12 cellular contexts compared by ENCODE assay signal in genomic region chr2:37244017-37244416, GRCh38. TPM values are rescaled to one million over a fixed set of nuclear protein-coding genes. Genes with fewer than 3 reads are reported as not detected.
DNase-seq lines count a peak whose midpoint lies in the region; ATAC-seq lines count a peak whose summit lies in the region.
"Had no signal": no experiment of that assay in that cellular context is flagged by ENCODE, and none has a peak within 500 bp of the region (broad histone marks: within the 10 kb centered on the region; RNA-seq: fewer than 3 reads in every experiment).

No MANE protein-coding gene starts in this region.

- no peak for DNase-seq in activated CD4-positive, alpha-beta memory T cell treated with anti-CD3 and anti-CD28 coated beads for 36 hours
- DNase-seq in activated CD4-positive, alpha-beta memory T cell treated with anti-CD3 and anti-CD28 coated beads, Interleukin-2, amount 10 ng/mL, durations not matched to agents 7 days and 5 days = no peak
- DNase-seq in dermis blood vessel endothelial cell = peak; percentile 6
- DNase-seq in stimulated activated CD4-positive, alpha-beta T cell treated with anti-CD3 and anti-CD28 coated beads, Interleukin-1b, Interleukin-23, amount 100 ng/mL, for 48 hours = no peak
- DNase-seq in NCI-H524 treated with DMSO at 0.1 percent for 48 hours (lab: John Stamatoyannopoulos, UW) = no peak
- DNase-seq in naive thymus-derived CD8-positive, alpha-beta T cell = no peak
- DNase-seq: NCI-H510A had no signal

- H3K27me3 Mint-ChIP-seq in activated CD4-positive, alpha-beta memory T cell treated with anti-CD3 and anti-CD28 coated beads for 36 hours = no peaks in the 10 kb centered on the region
- H3K27me3 Mint-ChIP-seq in activated CD4-positive, alpha-beta memory T cell treated with anti-CD3 and anti-CD28 coated beads, Interleukin-2, amount 10 ng/mL, durations not matched to agents 7 days and 5 days = no peaks in the 10 kb centered on the region
- no peaks in the 10 kb centered on the region for H3K27me3 Mint-ChIP-seq in naive thymus-derived CD8-positive, alpha-beta T cell

- ATAC-seq in GM19467 (IDR thresholded peaks at IDR 0.05; ENCODE audit: unreplicated experiment) = peak; percentile 81
- ATAC-seq in HG03025 (IDR thresholded peaks at IDR 0.05; ENCODE audit: low FRiP score, unreplicated experiment) = peak; percentile 69
- ATAC-seq in naive thymus-derived CD8-positive, alpha-beta T cell = no peak
- ATAC-seq: SK-N-SH treated with all-trans-retinoic acid at 6 μM for 48 hours had no signal

- CTCF ChIA-PET in activated CD4-positive, alpha-beta memory T cell treated with anti-CD3 and anti-CD28 coated beads for 36 hours (lab: Charles Lee) = no interaction called here
- CTCF ChIA-PET in activated CD4-positive, alpha-beta memory T cell treated with anti-CD3 and anti-CD28 coated beads, Interleukin-2, amount 10 ng/mL, durations not matched to agents 7 days and 5 days (lab: Charles Lee) = interaction anchor here (1.3 to 1.4 kb wide), 3 partner anchors 12 to 76 kb away, joined by 3 to 4 read pairs (median 3); partner anchors contain the start of genes CEBPZ and NDUFAF7

- H3K4me3 Mint-ChIP-seq in activated CD4-positive, alpha-beta memory T cell treated with anti-CD3 and anti-CD28 coated beads for 36 hours = no peak overlapping the region
- no peak overlapping the region for H3K4me3 Mint-ChIP-seq in activated CD4-positive, alpha-beta memory T cell treated with anti-CD3 and anti-CD28 coated beads, Interleukin-2, amount 10 ng/mL, durations not matched to agents 7 days and 5 days
- H3K4me3 Mint-ChIP-seq in naive thymus-derived CD8-positive, alpha-beta T cell = no peak overlapping the region

- POLR2A ChIA-PET in activated CD4-positive, alpha-beta memory T cell treated with anti-CD3 and anti-CD28 coated beads for 36 hours (lab: Charles Lee) = interaction anchor here (2.2 kb wide), 1 partner anchor 12 kb away, joined by 14 read pairs; the partner anchor contains the start of genes CEBPZ and NDUFAF7
- POLR2A ChIA-PET in activated CD4-positive, alpha-beta memory T cell treated with anti-CD3 and anti-CD28 coated beads, Interleukin-2, amount 10 ng/mL, durations not matched to agents 7 days and 5 days (lab: Charles Lee) = interaction anchor here (1.6 to 2.1 kb wide), 2 partner anchors 12 to 20 kb away, joined by 3 to 14 read pairs; partner anchors contain the start of genes CEBPZ and NDUFAF7
- POLR2A ChIA-PET in naive thymus-derived CD8-positive, alpha-beta T cell (lab: Charles Lee) = no interaction called here

- H3K27ac Mint-ChIP-seq in activated CD4-positive, alpha-beta memory T cell treated with anti-CD3 and anti-CD28 coated beads for 36 hours = peak overlapping the region; percentile 14
- no peak overlapping the region for H3K27ac Mint-ChIP-seq in activated CD4-positive, alpha-beta memory T cell treated with anti-CD3 and anti-CD28 coated beads, Interleukin-2, amount 10 ng/mL, durations not matched to agents 7 days and 5 days
- peak overlapping the region in 4 of 10 donors; percentile 15 to 22 (median 19) for H3K27ac Mint-ChIP-seq in naive thymus-derived CD8-positive, alpha-beta T cell

- peaks cover 52% of the 10 kb centered on the region for H3K36me3 Mint-ChIP-seq in activated CD4-positive, alpha-beta memory T cell treated with anti-CD3 and anti-CD28 coated beads for 36 hours
- peaks cover 73% of the 10 kb centered on the region for H3K36me3 Mint-ChIP-seq in activated CD4-positive, alpha-beta memory T cell treated with anti-CD3 and anti-CD28 coated beads, Interleukin-2, amount 10 ng/mL, durations not matched to agents 7 days and 5 days (ENCODE audit: low read depth)
- peaks cover 0 to 85% (median 19%) of the 10 kb centered on the region in 3 donors for H3K36me3 Mint-ChIP-seq in naive thymus-derived CD8-positive, alpha-beta T cell

- H3K4me1 Mint-ChIP-seq in activated CD4-positive, alpha-beta memory T cell treated with anti-CD3 and anti-CD28 coated beads for 36 hours (ENCODE audit: low read depth) = peaks cover 24% of the 10 kb centered on the region
- peaks cover 19% of the 10 kb centered on the region for H3K4me1 Mint-ChIP-seq in activated CD4-positive, alpha-beta memory T cell treated with anti-CD3 and anti-CD28 coated beads, Interleukin-2, amount 10 ng/mL, durations not matched to agents 7 days and 5 days
- peaks cover 0 to 2% (median 0%) of the 10 kb centered on the region in 4 donors for H3K4me1 Mint-ChIP-seq in naive thymus-derived CD8-positive, alpha-beta T cell

- intact Hi-C loops in activated CD4-positive, alpha-beta memory T cell treated with anti-CD3 and anti-CD28 coated beads for 36 hours (cut with micrococcal nuclease) = loop anchor here (1.0 to 2.0 kb wide), 3 partner anchors 13 to 132 kb away; partner anchors contain the start of genes CEBPZ and NDUFAF7

- H3K9me3 Mint-ChIP-seq in activated CD4-positive, alpha-beta memory T cell treated with anti-CD3 and anti-CD28 coated beads for 36 hours = peaks cover 3% of the 10 kb centered on the region
- H3K9me3 Mint-ChIP-seq in activated CD4-positive, alpha-beta memory T cell treated with anti-CD3 and anti-CD28 coated beads, Interleukin-2, amount 10 ng/mL, durations not matched to agents 7 days and 5 days = peaks cover 2% of the 10 kb centered on the region
- H3K9me3 Mint-ChIP-seq in naive thymus-derived CD8-positive, alpha-beta T cell = no peaks in the 10 kb centered on the region

RNA-seq across cellular contexts. Expression of gene NDUFAF7, which starts 12.6 kb away (rescaled TPM):
- total RNA-seq in activated CD4-positive, alpha-beta memory T cell treated with anti-CD3 and anti-CD28 coated beads for 36 hours = 10 to 100 TPM; 22.8 to 23.0 TPM
- 10 to 100 TPM; 17.7 to 19.4 TPM for total RNA-seq in activated CD4-positive, alpha-beta memory T cell treated with anti-CD3 and anti-CD28 coated beads, Interleukin-2, amount 10 ng/mL, durations not matched to agents 7 days and 5 days
- total RNA-seq in dermis blood vessel endothelial cell = 11.3 and 15.7 TPM in 2 replicates
- 10 to 100 TPM; 32.4 to 35.2 TPM for total RNA-seq in naive thymus-derived CD8-positive, alpha-beta T cell
- 1 to 10 TPM; 5.7 to 9.5 (median 8.4) TPM for polyA plus RNA-seq in naive thymus-derived CD8-positive, alpha-beta T cell

RNA-seq across cellular contexts. Expression of gene CEBPZ, which starts 12.6 kb away (rescaled TPM):
- 10 to 100 TPM; 62.3 to 74.6 TPM for total RNA-seq in activated CD4-positive, alpha-beta memory T cell treated with anti-CD3 and anti-CD28 coated beads for 36 hours
- total RNA-seq in activated CD4-positive, alpha-beta memory T cell treated with anti-CD3 and anti-CD28 coated beads, Interleukin-2, amount 10 ng/mL, durations not matched to agents 7 days and 5 days = 10 to 100 TPM; 42.7 to 43.7 TPM
- total RNA-seq in dermis blood vessel endothelial cell = 56.0 and 63.5 TPM in 2 replicates
- 10 to 100 TPM; 88.4 to 98.5 TPM for total RNA-seq in naive thymus-derived CD8-positive, alpha-beta T cell
- 10 to 100 TPM; 24.3 to 37.8 (median 25.7) TPM for polyA plus RNA-seq in naive thymus-derived CD8-positive, alpha-beta T cell

RNA-seq across cellular contexts. Expression of gene CEBPZOS, which starts 47.7 kb away (rescaled TPM):
- total RNA-seq in activated CD4-positive, alpha-beta memory T cell treated with anti-CD3 and anti-CD28 coated beads for 36 hours = 10 to 100 TPM; 29.3 to 33.2 TPM
- total RNA-seq in activated CD4-positive, alpha-beta memory T cell treated with anti-CD3 and anti-CD28 coated beads, Interleukin-2, amount 10 ng/mL, durations not matched to agents 7 days and 5 days = 10 to 100 TPM; 32.9 to 36.3 TPM
- 10.6 and 13.8 TPM in 2 replicates for total RNA-seq in dermis blood vessel endothelial cell
- total RNA-seq in naive thymus-derived CD8-positive, alpha-beta T cell = 10 to 100 TPM; 42.3 to 45.4 TPM
- 10 to 100 TPM; 43.0 to 44.5 (median 43.8) TPM for polyA plus RNA-seq in naive thymus-derived CD8-positive, alpha-beta T cell

RNA-seq across cellular contexts. Expression of gene SULT6B1, which starts 55.5 kb away (rescaled TPM):
- not detected for total RNA-seq in activated CD4-positive, alpha-beta memory T cell treated with anti-CD3 and anti-CD28 coated beads for 36 hours
- total RNA-seq in activated CD4-positive, alpha-beta memory T cell treated with anti-CD3 and anti-CD28 coated beads, Interleukin-2, amount 10 ng/mL, durations not matched to agents 7 days and 5 days = not detected
- total RNA-seq in dermis blood vessel endothelial cell = not detected in 2 replicates
- not detected for total RNA-seq in naive thymus-derived CD8-positive, alpha-beta T cell
- polyA plus RNA-seq in naive thymus-derived CD8-positive, alpha-beta T cell = not detected
- total RNA-seq: renal cortical epithelial cell, urinary bladder had no signal
- polyA plus RNA-seq: urinary bladder had no signal

Comparison
In these comparisons a context has a peak if more than half of its experiments do, and no peak if none do; other contexts are left out.
1. ATAC-seq: peak in GM19467 (single experiment) and HG03025 (single experiment); none in naive thymus-derived CD8-positive, alpha-beta T cell (0 of 2).